In genomic region chr12:106740813-106741212, GRCh38 we compare ENCODE assay signal across 20 cellular contexts. TPM values are rescaled to one million over a fixed set of nuclear protein-coding genes. Genes with fewer than 3 reads are reported as not detected.
A peak's percentile ranks its signal among the peaks of the same experiment; 100 is the strongest.
DNase-seq lines count a peak whose midpoint lies in the region; ATAC-seq and TF ChIP-seq lines count a peak whose summit lies in the region.
"Had no signal": no experiment of that assay in that cellular context is flagged by ENCODE, and none has a peak within 500 bp of the region (broad histone marks: within the 10 kb centered on the region; RNA-seq: fewer than 3 reads in every experiment).

No MANE protein-coding gene starts in this region.

- H3K36me3 ChIP-seq in left ventricle myocardium inferior (no peaks in the 10 kb centered on the region), upper lobe of right lung (no peaks in the 10 kb centered on the region)

- H3K36me3 Mint-ChIP-seq in activated CD4-positive, alpha-beta T cell treated with anti-CD3 and anti-CD28 coated beads, Interleukin-2, amount 10 ng/mL, durations not matched to agents 7 days and 5 days (ENCODE audit: low read depth) = no peaks in the 10 kb centered on the region
- H3K36me3 Mint-ChIP-seq in CD4-positive, alpha-beta T cell (ENCODE audit: low read depth) = no peaks in the 10 kb centered on the region
- H3K36me3 Mint-ChIP-seq: CD14-positive monocyte had no signal

- H3K27ac Mint-ChIP-seq in activated CD4-positive, alpha-beta T cell treated with anti-CD3 and anti-CD28 coated beads, Interleukin-2, amount 10 ng/mL, durations not matched to agents 7 days and 5 days = no peak overlapping the region
- H3K27ac Mint-ChIP-seq in CD4-positive, alpha-beta T cell = no peak overlapping the region

- H3K4me3 ChIP-seq in left ventricle myocardium inferior = no peak overlapping the region
- no peak overlapping the region for H3K4me3 ChIP-seq in upper lobe of right lung
- H3K4me3 ChIP-seq: A549, GM12878, GM23248, SK-N-MC had no signal

- H3K4me1 ChIP-seq in left ventricle myocardium inferior = peaks cover 20% of the 10 kb centered on the region
- no peaks in the 10 kb centered on the region for H3K4me1 ChIP-seq in upper lobe of right lung

- ATAC-seq in left ventricle myocardium superior = peak; percentile 18
- ATAC-seq in left colon = peak; percentile 29
- ATAC-seq in upper lobe of right lung = peak; percentile 83
- no peak for ATAC-seq in GM18867 (IDR thresholded peaks at IDR 0.05; ENCODE audit: unreplicated experiment)
- no peak for ATAC-seq in CD4-positive, alpha-beta T cell (ENCODE audit: poor library complexity)
- ATAC-seq: GM12878 had no signal

- DNase-seq in left ventricle myocardium superior (no peak), left ventricle myocardium inferior (no peak), OCI-M1 (lab: John Stamatoyannopoulos, UW) (peak; percentile 28), left colon (no peak), upper lobe of right lung (no peak)
- DNase-seq in activated CD4-positive, alpha-beta T cell treated with anti-CD3 and anti-CD28 coated beads, Interleukin-2, amount 10 ng/mL, durations not matched to agents 7 days and 5 days = no peak
- DNase-seq in CD4-positive, alpha-beta T cell = no peak
- DNase-seq: Calu3, KG1, NCI-H1417, NCI-H1930, NCI-H2171, NCI-H774 had no signal

- H3K4me1 Mint-ChIP-seq in activated CD4-positive, alpha-beta T cell treated with anti-CD3 and anti-CD28 coated beads, Interleukin-2, amount 10 ng/mL, durations not matched to agents 7 days and 5 days = no peaks in the 10 kb centered on the region
- peaks cover 6% of the 10 kb centered on the region for H3K4me1 Mint-ChIP-seq in CD4-positive, alpha-beta T cell (ENCODE audit: low read depth)

- intact Hi-C loops in left ventricle myocardium superior (cut with micrococcal nuclease) = no loop called here
- intact Hi-C loops in left ventricle myocardium inferior (cut with micrococcal nuclease) = no loop called here
- intact Hi-C loops in left colon (cut with DNase I, micrococcal nuclease) = no loop called here
- intact Hi-C loops in upper lobe of right lung (cut with DNase I) = no loop called here
- intact Hi-C loops in CD4-positive, alpha-beta T cell (cut with DNase I, micrococcal nuclease) = no loop called here

- H3K9me3 ChIP-seq in left ventricle myocardium inferior (replicated peaks) (no peaks in the 10 kb centered on the region), upper lobe of right lung (no peaks in the 10 kb centered on the region)
- no peaks in the 10 kb centered on the region for H3K9me3 ChIP-seq in CD4-positive, alpha-beta T cell (ENCODE audit: control insufficient read depth, low read length)
- H3K9me3 ChIP-seq: A549 had no signal

- H3K9me3 Mint-ChIP-seq in activated CD4-positive, alpha-beta T cell treated with anti-CD3 and anti-CD28 coated beads, Interleukin-2, amount 10 ng/mL, durations not matched to agents 7 days and 5 days = no peaks in the 10 kb centered on the region
- no peaks in the 10 kb centered on the region for H3K9me3 Mint-ChIP-seq in CD4-positive, alpha-beta T cell
- H3K9me3 Mint-ChIP-seq: CD14-positive monocyte had no signal

- H3K4me3 Mint-ChIP-seq in activated CD4-positive, alpha-beta T cell treated with anti-CD3 and anti-CD28 coated beads, Interleukin-2, amount 10 ng/mL, durations not matched to agents 7 days and 5 days = no peak overlapping the region
- no peak overlapping the region for H3K4me3 Mint-ChIP-seq in CD4-positive, alpha-beta T cell
- H3K4me3 Mint-ChIP-seq: CD14-positive monocyte had no signal

- POLR2A ChIA-PET in activated CD4-positive, alpha-beta T cell treated with anti-CD3 and anti-CD28 coated beads, Interleukin-2, amount 10 ng/mL, durations not matched to agents 7 days and 5 days (lab: Charles Lee) = no interaction called here
- POLR2A ChIA-PET in CD4-positive, alpha-beta T cell (lab: Charles Lee) = no interaction called here

- TF ChIP-seq CTCF in left ventricle myocardium inferior (IDR thresholded peaks at IDR 0.05; ENCODE audit: borderline replicate concordance) = no peak
- TF ChIP-seq CTCF in upper lobe of right lung (IDR thresholded peaks at IDR 0.05) = no peak
- TF ChIP-seq CTCF in CD4-positive, alpha-beta T cell (IDR thresholded peaks at IDR 0.05) = no peak

- peaks cover 17% of the 10 kb centered on the region for H3K27me3 Mint-ChIP-seq in activated CD4-positive, alpha-beta T cell treated with anti-CD3 and anti-CD28 coated beads, Interleukin-2, amount 10 ng/mL, durations not matched to agents 7 days and 5 days
- no peaks in the 10 kb centered on the region for H3K27me3 Mint-ChIP-seq in CD4-positive, alpha-beta T cell

- H3K27me3 ChIP-seq in left ventricle myocardium inferior (ENCODE audit: low read depth) (no peaks in the 10 kb centered on the region), upper lobe of right lung (no peaks in the 10 kb centered on the region)
- no peaks in the 10 kb centered on the region for H3K27me3 ChIP-seq in CD4-positive, alpha-beta T cell (ENCODE audit: control insufficient read depth, insufficient read depth, low read length)

- CTCF ChIA-PET in activated CD4-positive, alpha-beta T cell treated with anti-CD3 and anti-CD28 coated beads, Interleukin-2, amount 10 ng/mL, durations not matched to agents 7 days and 5 days (lab: Charles Lee) = no interaction called here
- CTCF ChIA-PET in CD4-positive, alpha-beta T cell (lab: Charles Lee) = no interaction called here

- H3K27ac ChIP-seq in left ventricle myocardium inferior (replicated peaks) (no peak overlapping the region), upper lobe of right lung (no peak overlapping the region)
- H3K27ac ChIP-seq in CD4-positive, alpha-beta T cell (ENCODE audit: low read depth, low read length) = no peak overlapping the region
- H3K27ac ChIP-seq: A549, GM23248, RWPE1, SK-N-MC had no signal

RNA-seq across cellular contexts. Expression of gene RIC8B, which starts 33.7 kb away (rescaled TPM):
- 28.6 TPM for total RNA-seq in left ventricle myocardium superior
- total RNA-seq in left ventricle myocardium inferior = 25.2 TPM
- 10 to 100 TPM; 12.7 to 15.6 TPM for total RNA-seq in left colon
- total RNA-seq in upper lobe of right lung = 11.6 TPM
- total RNA-seq in activated CD4-positive, alpha-beta T cell treated with anti-CD3 and anti-CD28 coated beads, Interleukin-2, amount 10 ng/mL, durations not matched to agents 7 days and 5 days = 10 to 100 TPM; 13.6 to 14.0 TPM
- 1 to 10 TPM; 5.5 to 9.0 TPM for total RNA-seq in CD4-positive, alpha-beta T cell

Comparison
In these comparisons a context has a peak if more than half of its experiments do, and no peak if none do; other contexts are left out.
1. ATAC-seq: peak in left ventricle myocardium superior (single experiment), left colon (single experiment) and upper lobe of right lung (single experiment); none in GM18867 (single experiment) and CD4-positive, alpha-beta T cell (single experiment).